Comparison of ENCODE assay signal across 19 cellular contexts in the genomic region with DNA sequence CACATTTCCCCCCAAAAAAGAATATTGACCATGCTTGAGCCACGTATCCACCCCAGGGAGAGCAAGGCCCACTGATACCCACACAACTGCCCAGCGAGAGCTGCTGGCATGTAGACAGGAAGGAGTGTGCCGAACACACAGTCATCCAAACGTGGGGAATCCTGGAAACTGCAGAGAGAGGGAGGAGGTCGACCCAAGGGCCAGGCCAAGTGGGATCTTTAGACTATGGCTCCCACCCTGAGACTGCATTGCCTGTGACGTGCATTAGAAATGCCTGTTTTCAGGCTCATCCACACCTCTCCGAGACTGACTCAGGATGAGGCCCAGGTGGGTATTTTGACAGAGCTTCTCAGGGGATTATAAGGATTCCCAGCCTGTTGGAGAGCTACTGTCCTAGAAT. TPM values are rescaled to one million over a fixed set of nuclear protein-coding genes. Genes with fewer than 3 reads are reported as not detected.
DNase-seq lines count a peak whose midpoint lies in the region; ATAC-seq and TF ChIP-seq lines count a peak whose summit lies in the region.
"Had no signal": no experiment of that assay in that cellular context is flagged by ENCODE, and none has a peak within 500 bp of the region (broad histone marks: within the 10 kb centered on the region; RNA-seq: fewer than 3 reads in every experiment).

No MANE protein-coding gene starts in this region.

- no peak for TF ChIP-seq CTCF in CD8-positive, alpha-beta T cell (IDR thresholded peaks at IDR 0.05)
- no peak for TF ChIP-seq CTCF in nephron progenitor cell (IDR thresholded peaks at IDR 0.05)

- peak overlapping the region; percentile 34 for H3K27ac Mint-ChIP-seq in CD8-positive, alpha-beta T cell
- H3K27ac Mint-ChIP-seq in T-helper 17 cell (peak overlapping the region; percentile 29), nephron progenitor cell (peak overlapping the region; percentile 44)
- no peak overlapping the region for H3K27ac Mint-ChIP-seq in stimulated activated memory B cell treated with anti-CD40 and anti-IgM and Interleukin-4, amounts not matched to agents 10 μg/mL and 1 μg/mL and 100 μg/mL, for 72 hours
- H3K27ac Mint-ChIP-seq: IgD-negative memory B cell had no signal

- no peaks in the 10 kb centered on the region for H3K27me3 ChIP-seq in CD8-positive, alpha-beta T cell (ENCODE audit: insufficient read depth, low read length)
- H3K27me3 ChIP-seq: SJSA1 had no signal

- H3K9me3 Mint-ChIP-seq in CD8-positive, alpha-beta T cell, result no peaks in the 10 kb centered on the region
- no peaks in the 10 kb centered on the region for H3K9me3 Mint-ChIP-seq in nephron progenitor cell
- H3K9me3 Mint-ChIP-seq in stimulated activated memory B cell treated with anti-CD40 and anti-IgM and Interleukin-4, amounts not matched to agents 10 μg/mL and 1 μg/mL and 100 μg/mL, for 72 hours, result no peaks in the 10 kb centered on the region
- H3K9me3 Mint-ChIP-seq: CD4-positive, CD25-positive, alpha-beta regulatory T cell; IgD-negative memory B cell had no signal

- peaks cover 41% of the 10 kb centered on the region for H3K36me3 ChIP-seq in CD8-positive, alpha-beta T cell (ENCODE audit: insufficient read depth, low read length)

- POLR2A ChIA-PET in CD8-positive, alpha-beta T cell (lab: Charles Lee), result no interaction called here

- H3K36me3 Mint-ChIP-seq in CD8-positive, alpha-beta T cell, result peaks cover 79% of the 10 kb centered on the region
- H3K36me3 Mint-ChIP-seq in T-helper 17 cell (ENCODE audit: low read depth) (peaks cover 13% of the 10 kb centered on the region), nephron progenitor cell (ENCODE audit: low read depth) (peaks cover 10% of the 10 kb centered on the region)
- H3K36me3 Mint-ChIP-seq in stimulated activated memory B cell treated with anti-CD40 and anti-IgM and Interleukin-4, amounts not matched to agents 10 μg/mL and 1 μg/mL and 100 μg/mL, for 72 hours, result peaks cover 48% of the 10 kb centered on the region

- H3K4me3 ChIP-seq in CD8-positive, alpha-beta T cell (ENCODE audit: low read depth, low read length), result no peak overlapping the region
- H3K4me3 ChIP-seq: GM23248, SJSA1 had no signal

- intact Hi-C loops in CD8-positive, alpha-beta T cell (cut with DNase I, micrococcal nuclease), result loop anchor here in 1 of 2 experiments (5.0 kb wide), 1 partner anchor 146 kb away; no protein-coding TSS in a partner anchor

- CTCF ChIA-PET in CD8-positive, alpha-beta T cell (lab: Charles Lee), result interaction anchor here (1.7 to 1.9 kb wide), 4 partner anchors 9 to 146 kb away, joined by 3 to 7 read pairs (median 4); no protein-coding TSS in a partner anchor

- peaks cover 12% of the 10 kb centered on the region for H3K4me1 Mint-ChIP-seq in CD8-positive, alpha-beta T cell (ENCODE audit: low read depth)
- H3K4me1 Mint-ChIP-seq in T-helper 17 cell (peaks cover 17% of the 10 kb centered on the region), nephron progenitor cell (peaks cover 51% of the 10 kb centered on the region)
- H3K4me1 Mint-ChIP-seq in stimulated activated memory B cell treated with anti-CD40 and anti-IgM and Interleukin-4, amounts not matched to agents 10 μg/mL and 1 μg/mL and 100 μg/mL, for 72 hours, result peaks cover 4% of the 10 kb centered on the region

- no peak overlapping the region for H3K27ac ChIP-seq in CD8-positive, alpha-beta T cell (ENCODE audit: low read depth, low read length)
- H3K27ac ChIP-seq in cingulate gyrus (ENCODE audit: low read depth, low read length), result peak overlapping the region; percentile 83
- H3K27ac ChIP-seq: GM23248, SJSA1 had no signal

- H3K27me3 Mint-ChIP-seq in CD8-positive, alpha-beta T cell (ENCODE audit: low read depth), result no peaks in the 10 kb centered on the region
- H3K27me3 Mint-ChIP-seq in T-helper 17 cell (no peaks in the 10 kb centered on the region), nephron progenitor cell (ENCODE audit: low read depth, poor library complexity) (peaks cover 12% of the 10 kb centered on the region)
- no peaks in the 10 kb centered on the region for H3K27me3 Mint-ChIP-seq in stimulated activated memory B cell treated with anti-CD40 and anti-IgM and Interleukin-4, amounts not matched to agents 10 μg/mL and 1 μg/mL and 100 μg/mL, for 72 hours
- H3K27me3 Mint-ChIP-seq: CD4-positive, CD25-positive, alpha-beta regulatory T cell; IgD-negative memory B cell had no signal

- H3K9me3 ChIP-seq in CD8-positive, alpha-beta T cell (ENCODE audit: low read length), result no peaks in the 10 kb centered on the region
- no peaks in the 10 kb centered on the region for H3K9me3 ChIP-seq in T-helper 17 cell (ENCODE audit: control insufficient read depth, low read length, poor library complexity, severe bottlenecking)
- H3K9me3 ChIP-seq: SJSA1 had no signal

- no peak for DNase-seq in CD8-positive, alpha-beta T cell
- DNase-seq in T-helper 17 cell (no peak), nephron progenitor cell (no peak), dermis blood vessel endothelial cell (no peak), MV-4-11 (lab: John Stamatoyannopoulos, UW) (no peak)
- DNase-seq: CD4-positive, CD25-positive, alpha-beta regulatory T cell; DMS153; GM23248; HCEC 1CT; NCI-H1105 treated with DMSO at 0.1 percent for 48 hours; NCI-H1694; NCI-H2081; NCI-H2171; NCI-H524 treated with DMSO at 0.1 percent for 48 hours had no signal

- H3K4me1 ChIP-seq in CD8-positive, alpha-beta T cell (ENCODE audit: insufficient read depth, low read length), result no peaks in the 10 kb centered on the region
- H3K4me1 ChIP-seq: SJSA1 had no signal

- H3K4me3 Mint-ChIP-seq in CD8-positive, alpha-beta T cell, result no peak overlapping the region
- H3K4me3 Mint-ChIP-seq in T-helper 17 cell (no peak overlapping the region), nephron progenitor cell (no peak overlapping the region)
- H3K4me3 Mint-ChIP-seq in stimulated activated memory B cell treated with anti-CD40 and anti-IgM and Interleukin-4, amounts not matched to agents 10 μg/mL and 1 μg/mL and 100 μg/mL, for 72 hours, result no peak overlapping the region
- H3K4me3 Mint-ChIP-seq: CD4-positive, CD25-positive, alpha-beta regulatory T cell; IgD-negative memory B cell had no signal

- no peak for ATAC-seq in CD8-positive, alpha-beta T cell
- ATAC-seq in T-helper 17 cell, result no peak
- ATAC-seq in stimulated activated memory B cell treated with anti-CD40 and anti-IgM and Interleukin-4, amounts not matched to agents 10 μg/mL and 1 μg/mL and 100 μg/mL, for 72 hours, result no peak
- ATAC-seq: Right ventricle myocardium inferior had no signal

RNA-seq across cellular contexts. Expression of gene NIPAL3, which starts 25.9 kb away (rescaled TPM):
- 10 to 100 TPM; 22.3 to 22.7 TPM for total RNA-seq in CD8-positive, alpha-beta T cell
- total RNA-seq in T-helper 17 cell (10 to 100 TPM; 32.9 to 41.7 TPM), dermis blood vessel endothelial cell (25.4 and 31.7 TPM in 2 replicates)

RNA-seq across cellular contexts. Expression of gene STPG1, which starts 27.9 kb away (rescaled TPM):
- total RNA-seq in CD8-positive, alpha-beta T cell, result 1 to 10 TPM; 2.0 to 2.4 TPM
- total RNA-seq in T-helper 17 cell, result 1 to 10 TPM; 2.5 to 3.6 TPM
- total RNA-seq in dermis blood vessel endothelial cell, result 1.9 and 2.1 TPM in 2 replicates
